Comparison of ENCODE assay signal across 10 cellular contexts in genomic region chr1:119554188-119554587, GRCh38. TPM values are rescaled to one million over a fixed set of nuclear protein-coding genes. Genes with fewer than 3 reads are reported as not detected.
A peak's percentile ranks its signal among the peaks of the same experiment; 100 is the strongest.
DNase-seq lines count a peak whose midpoint lies in the region; ATAC-seq and TF ChIP-seq lines count a peak whose summit lies in the region.
"Had no signal": no experiment of that assay in that cellular context is flagged by ENCODE, and none has a peak within 500 bp of the region (broad histone marks: within the 10 kb centered on the region; RNA-seq: fewer than 3 reads in every experiment).

No MANE protein-coding gene starts in this region.

- no peak overlapping the region for H2AFZ ChIP-seq in osteoblast (ENCODE audit: low read length)

- intact Hi-C loops in dorsolateral prefrontal cortex (cut with DNase I): loop anchor here (5.0 to 10.0 kb wide), 2 partner anchors 93 to 111 kb away; partner anchors contain the start of gene ZNF697 (in 1 of the 2)

- H3K27ac ChIP-seq in dorsolateral prefrontal cortex (peak overlapping the region in 41 of 59 donors; percentile 2 to 70 (median 40)), osteoblast (ENCODE audit: low read depth, low read length) (no peak overlapping the region)
- H3K27ac ChIP-seq: HL-60 had no signal

- no peaks in the 10 kb centered on the region for H3K9me3 ChIP-seq in osteoblast (ENCODE audit: low read depth, low read length)

- no peaks in the 10 kb centered on the region for H4K20me1 ChIP-seq in osteoblast (ENCODE audit: insufficient read depth, low read length)

- no peak for ATAC-seq in HG02759 (IDR thresholded peaks at IDR 0.05; ENCODE audit: unreplicated experiment)
- ATAC-seq in HG02938 (IDR thresholded peaks at IDR 0.05; ENCODE audit: unreplicated experiment): no peak
- no peak for ATAC-seq in activated CD4-positive, CD25-positive, alpha-beta regulatory T cell treated with anti-CD3 and anti-CD28 coated beads, Interleukin-2, amount 50 U/mL, for 24 hours

- H3K36me3 ChIP-seq in osteoblast (ENCODE audit: insufficient read depth, low read length): no peaks in the 10 kb centered on the region

- TF ChIP-seq CTCF in dorsolateral prefrontal cortex (IDR thresholded peaks at IDR 0.05 in 54 of 56, conservative IDR thresholded peaks at IDR 0.05 in 2 of 56; ENCODE audit: low read depth in 1 of 56, partially characterized antibody in 56 of 56) (no peak), osteoblast (IDR thresholded peaks at IDR 0.05; ENCODE audit: extremely low read depth, low read depth, low read length) (no peak)

- peak; percentile 40 for DNase-seq in ELF-1 (ENCODE audit: low read depth, low spot score)
- DNase-seq in NCI-H2227 treated with DMSO at 0.1 percent for 48 hours (lab: John Stamatoyannopoulos, UW): peak; percentile 91
- DNase-seq in dorsolateral prefrontal cortex: peak in 1 of 10 donors; percentile 25
- no peak for DNase-seq in osteoblast (ENCODE audit: insufficient read length, low spot score, missing footprints)
- DNase-seq in T-helper 9 cell: no peak
- DNase-seq: activated CD4-positive, alpha-beta T cell treated with anti-CD3 and anti-CD28 coated beads for 4 hours had no signal

- H3K27me3 ChIP-seq in dorsolateral prefrontal cortex (no peaks in the 10 kb centered on the region), osteoblast (ENCODE audit: insufficient read depth, low read length) (no peaks in the 10 kb centered on the region)

- H3K79me2 ChIP-seq in osteoblast (ENCODE audit: insufficient read depth, low read length): no peaks in the 10 kb centered on the region

- H3K4me3 ChIP-seq in dorsolateral prefrontal cortex (no peak overlapping the region), osteoblast (ENCODE audit: insufficient read depth, low read length) (no peak overlapping the region)

- peaks cover 10% of the 10 kb centered on the region for H3K4me1 ChIP-seq in osteoblast (ENCODE audit: insufficient read depth, low read length)

- H3K4me2 ChIP-seq in osteoblast (ENCODE audit: insufficient read depth, low read length): peak overlapping the region; percentile 10

RNA-seq across cellular contexts. Expression of gene HSD3B1, which starts 47.2 kb away (rescaled TPM):
- not detected for total RNA-seq in dorsolateral prefrontal cortex
- not detected in 2 replicates for total RNA-seq in osteoblast

Comparison
In these comparisons a context has a peak if more than half of its experiments do, and no peak if none do; other contexts are left out.
1. DNase-seq: peak in ELF-1 (single experiment) and NCI-H2227 treated with DMSO at 0.1 percent for 48 hours (single experiment); none in osteoblast (single experiment) and T-helper 9 cell (single experiment).